Comparison of ENCODE assay signal across 9 cellular contexts in the genomic region with DNA sequence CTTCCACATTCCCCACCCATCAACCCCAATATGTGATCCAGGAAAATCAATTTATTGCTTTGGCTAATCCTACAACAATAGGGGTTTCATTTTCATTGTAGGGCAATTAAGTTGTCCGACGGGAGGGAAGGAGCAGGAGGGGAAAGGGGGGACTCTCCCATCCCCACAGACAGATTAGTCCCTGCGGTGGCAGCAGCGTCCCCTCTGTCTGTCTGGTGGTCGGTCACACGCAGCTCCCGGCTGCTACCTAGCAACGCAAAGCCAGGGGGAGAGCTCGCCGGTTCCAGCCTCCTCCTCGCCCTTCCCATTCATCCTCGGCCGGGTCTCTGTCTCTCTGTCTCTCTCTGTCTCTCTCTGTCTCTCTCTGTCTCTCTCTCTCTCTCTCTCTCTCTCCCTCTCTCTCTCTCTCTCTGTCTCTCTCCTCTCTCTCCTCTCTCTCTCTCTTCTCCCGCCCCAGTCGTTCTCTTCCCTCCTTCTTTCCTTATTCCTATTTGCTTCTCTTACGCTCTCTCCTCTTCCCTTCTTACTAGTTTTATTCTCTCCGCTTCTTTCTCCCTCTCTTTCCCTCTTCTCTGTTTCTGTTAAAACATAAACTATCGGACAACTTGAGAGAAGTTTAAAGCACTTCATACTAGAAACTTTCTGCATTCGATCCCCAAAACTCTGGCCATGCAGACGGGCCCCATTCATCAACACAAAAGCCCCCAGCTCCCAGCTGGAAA. TPM values are rescaled to one million over a fixed set of nuclear protein-coding genes. Genes with fewer than 3 reads are reported as not detected.
DNase-seq lines count a peak whose midpoint lies in the region; ATAC-seq and TF ChIP-seq lines count a peak whose summit lies in the region.
"Had no signal": no experiment of that assay in that cellular context is flagged by ENCODE, and none has a peak within 500 bp of the region (broad histone marks: within the 10 kb centered on the region; RNA-seq: fewer than 3 reads in every experiment).

No MANE protein-coding gene starts in this region.

- H3K9me3 Mint-ChIP-seq in T-helper 2 cell treated with Interferon-gamma antibody and Interleukin-4, amounts not matched to agents 5 μg/mL and 100 μg/mL, for 36 hours, result no peaks in the 10 kb centered on the region
- H3K9me3 Mint-ChIP-seq in activated naive CD8-positive, alpha-beta T cell (ENCODE audit: low read depth), result no peaks in the 10 kb centered on the region

- peaks cover 37 to 45% (median 44%) of the 10 kb centered on the region in 4 donors for H3K4me1 ChIP-seq in stomach

- no peak for TF ChIP-seq CTCF in stomach (IDR thresholded peaks at IDR 0.05)

- ATAC-seq in HG02938 (IDR thresholded peaks at IDR 0.05; ENCODE audit: unreplicated experiment), result no peak

- no peaks in the 10 kb centered on the region for H3K36me3 ChIP-seq in stomach

- no peak for TF ChIP-seq POLR2A in stomach (IDR thresholded peaks at IDR 0.05)
- TF ChIP-seq POLR2A in erythroblast (IDR thresholded peaks at IDR 0.05; ENCODE audit: low read length), result no peak

- H3K4me1 Mint-ChIP-seq in T-helper 2 cell treated with Interferon-gamma antibody and Interleukin-4, amounts not matched to agents 5 μg/mL and 100 μg/mL, for 36 hours (ENCODE audit: low read depth), result peaks cover 35% of the 10 kb centered on the region
- peaks cover 32% of the 10 kb centered on the region for H3K4me1 Mint-ChIP-seq in activated naive CD8-positive, alpha-beta T cell (ENCODE audit: low read depth)

- no peak overlapping the region for H3K27ac ChIP-seq in stomach

- H3K27me3 Mint-ChIP-seq in T-helper 2 cell treated with Interferon-gamma antibody and Interleukin-4, amounts not matched to agents 5 μg/mL and 100 μg/mL, for 36 hours (ENCODE audit: low read depth), result peaks cover 62% of the 10 kb centered on the region
- peaks cover 32% of the 10 kb centered on the region for H3K27me3 Mint-ChIP-seq in activated naive CD8-positive, alpha-beta T cell

- DNase-seq in T-helper 2 cell treated with Interferon-gamma antibody and Interleukin-4, amounts not matched to agents 5 μg/mL and 100 μg/mL, for 36 hours (ENCODE audit: low spot score), result no peak
- no peak for DNase-seq in T-helper 2 cell
- peak; percentile 47 for DNase-seq in left kidney (ENCODE audit: low read depth, low spot score)
- no peak for DNase-seq in stomach
- no peak for DNase-seq in erythroblast (lab: John Stamatoyannopoulos, UW)
- DNase-seq in SKM-1 (lab: John Stamatoyannopoulos, UW; ENCODE audit: unreplicated experiment), result no peak
- DNase-seq: NCI-H1436 had no signal

- peak overlapping the region; percentile 35 for H3K4me3 Mint-ChIP-seq in T-helper 2 cell treated with Interferon-gamma antibody and Interleukin-4, amounts not matched to agents 5 μg/mL and 100 μg/mL, for 36 hours
- peak overlapping the region; percentile 71 for H3K4me3 Mint-ChIP-seq in activated naive CD8-positive, alpha-beta T cell

- no peak for TF ChIP-seq EP300 in stomach (IDR thresholded peaks at IDR 0.05)

- 12 to 24% (median 16%) methylated on average over 20 of the region's 20 CpGs for WGBS in stomach, 5 donors

- no peak overlapping the region for H3K27ac Mint-ChIP-seq in T-helper 2 cell treated with Interferon-gamma antibody and Interleukin-4, amounts not matched to agents 5 μg/mL and 100 μg/mL, for 36 hours
- H3K27ac Mint-ChIP-seq in activated naive CD8-positive, alpha-beta T cell, result no peak overlapping the region

- H3K9me3 ChIP-seq in stomach, result no peaks in the 10 kb centered on the region

- intact Hi-C loops in stomach (cut with DNase I; ENCODE audit: low total_unique reads), result no loop called here

- peaks cover 0 to 69% (median 39%) of the 10 kb centered on the region in 3 donors for H3K27me3 ChIP-seq in stomach

- H3K4me3 ChIP-seq in stomach, result peak overlapping the region; percentile 45 to 74 (median 60)

- no peaks in the 10 kb centered on the region for H3K36me3 Mint-ChIP-seq in T-helper 2 cell treated with Interferon-gamma antibody and Interleukin-4, amounts not matched to agents 5 μg/mL and 100 μg/mL, for 36 hours (ENCODE audit: low read depth)
- no peaks in the 10 kb centered on the region for H3K36me3 Mint-ChIP-seq in activated naive CD8-positive, alpha-beta T cell

RNA-seq across cellular contexts. Expression of gene LRP2, which starts 1.2 kb away (rescaled TPM):
- under 1 TPM in 3 of 5 donors, not detected in 2; under 0.01 to 0.92 (median 0.89) TPM for total RNA-seq in stomach
- under 1 TPM in 2 of 3 donors, not detected in 1; 0.06 to 0.28 TPM for polyA plus RNA-seq in stomach
